Comparison of ENCODE assay signal across 9 cellular contexts in the genomic region with DNA sequence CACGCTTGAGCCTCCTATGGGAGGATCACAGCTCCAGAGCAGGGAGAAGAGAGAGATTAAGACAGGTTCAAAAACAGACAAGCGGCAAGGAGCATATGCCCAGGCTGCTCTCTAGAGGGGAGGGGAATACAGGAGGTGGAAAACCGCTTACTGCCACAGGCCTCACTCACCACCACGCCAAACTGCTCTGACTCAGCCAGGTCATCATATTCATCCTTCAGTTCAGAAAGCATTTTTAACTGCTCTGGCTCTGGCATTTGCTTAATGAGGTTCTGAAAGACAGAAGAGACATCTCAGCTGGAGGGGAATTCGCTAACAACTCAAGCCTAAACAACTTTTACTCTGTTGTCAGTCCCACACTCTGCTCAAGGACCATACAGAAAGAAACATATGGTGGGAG. TPM values are rescaled to one million over a fixed set of nuclear protein-coding genes. Genes with fewer than 3 reads are reported as not detected.
DNase-seq lines count a peak whose midpoint lies in the region; ATAC-seq and TF ChIP-seq lines count a peak whose summit lies in the region.
"Had no signal": no experiment of that assay in that cellular context is flagged by ENCODE, and none has a peak within 500 bp of the region (broad histone marks: within the 10 kb centered on the region; RNA-seq: fewer than 3 reads in every experiment).

No MANE protein-coding gene starts in this region.

- WGBS in tibial nerve, 2 donors: 55 to 59% methylated on average over 5 of the region's 5 CpGs

- peaks cover 0 to 36% (median 7%) of the 10 kb centered on the region in 4 donors for H3K4me1 ChIP-seq in tibial nerve

- intact Hi-C loops in activated CD4-positive, alpha-beta T cell treated with anti-CD3 and anti-CD28 coated beads for 36 hours (cut with DNase I, micrococcal nuclease): no loop called here
- intact Hi-C loops in left cardiac atrium (cut with DNase I): loop anchor here in 1 of 2 donors (10.0 kb wide), 1 partner anchor 104 kb away; a partner anchor contains a TSS
- intact Hi-C loops in CD14-positive monocyte (cut with micrococcal nuclease): loop anchor here in 1 of 2 donors (5.0 kb wide), 1 partner anchor 33 kb away; no protein-coding TSS in a partner anchor

- H3K27ac Mint-ChIP-seq in activated CD4-positive, alpha-beta T cell treated with anti-CD3 and anti-CD28 coated beads for 36 hours: peak overlapping the region; percentile 11
- H3K27ac Mint-ChIP-seq in CD14-positive monocyte: peak overlapping the region in 2 of 7 donors; percentile 15 to 21

- H3K27me3 ChIP-seq in tibial nerve: no peaks in the 10 kb centered on the region

- H3K36me3 Mint-ChIP-seq in activated CD4-positive, alpha-beta T cell treated with anti-CD3 and anti-CD28 coated beads for 36 hours (ENCODE audit: low read depth): peaks cover 36% of the 10 kb centered on the region
- peaks cover 7 to 8% of the 10 kb centered on the region in 2 donors for H3K36me3 Mint-ChIP-seq in CD14-positive monocyte

- no peak for DNase-seq in activated CD4-positive, alpha-beta T cell treated with anti-CD3 and anti-CD28 coated beads for 36 hours
- no peak for DNase-seq in activated CD4-positive, alpha-beta T cell treated with anti-CD3 and anti-CD28 coated beads for 1 hour
- DNase-seq in RPMI7951 (ENCODE audit: low read depth): peak; percentile 79
- DNase-seq in left cardiac atrium: peak; percentile 59
- DNase-seq in tibial nerve (ENCODE audit: low spot score in 2 of 2): peak in 1 of 2 donors; percentile 24
- no peak for DNase-seq in NCI-H1105 treated with DMSO at 0.1 percent for 48 hours (lab: John Stamatoyannopoulos, UW)
- DNase-seq in NCI-H1436 (lab: John Stamatoyannopoulos, UW): no peak
- no peak for DNase-seq in CD14-positive monocyte (ENCODE audit: low spot score)

- H3K9me3 Mint-ChIP-seq in activated CD4-positive, alpha-beta T cell treated with anti-CD3 and anti-CD28 coated beads for 36 hours (ENCODE audit: low read depth): no peaks in the 10 kb centered on the region
- H3K9me3 Mint-ChIP-seq in CD14-positive monocyte: no peaks in the 10 kb centered on the region

- no peaks in the 10 kb centered on the region for H3K9me3 ChIP-seq in tibial nerve
- H3K9me3 ChIP-seq: A549 had no signal

- H3K27ac ChIP-seq in tibial nerve: peak overlapping the region; percentile 52 to 83 (median 67)
- H3K27ac ChIP-seq: A549 had no signal

- no peak overlapping the region for H3K4me3 ChIP-seq in tibial nerve
- H3K4me3 ChIP-seq: A549 had no signal

- no peak for ATAC-seq in activated CD4-positive, alpha-beta T cell treated with anti-CD3 and anti-CD28 coated beads for 36 hours
- ATAC-seq in left cardiac atrium: peak; percentile 25 to 84
- ATAC-seq: A549 had no signal

- no peak for TF ChIP-seq CTCF in tibial nerve (IDR thresholded peaks at IDR 0.05)
- TF ChIP-seq CTCF in CD14-positive monocyte (IDR thresholded peaks at IDR 0.05): no peak

- no peak overlapping the region for H3K4me3 Mint-ChIP-seq in activated CD4-positive, alpha-beta T cell treated with anti-CD3 and anti-CD28 coated beads for 36 hours
- no peak overlapping the region for H3K4me3 Mint-ChIP-seq in CD14-positive monocyte

- TF ChIP-seq POLR2A in tibial nerve (IDR thresholded peaks at IDR 0.05): no peak

- H3K4me1 Mint-ChIP-seq in activated CD4-positive, alpha-beta T cell treated with anti-CD3 and anti-CD28 coated beads for 36 hours: no peaks in the 10 kb centered on the region
- peaks cover 7% of the 10 kb centered on the region for H3K4me1 Mint-ChIP-seq in CD14-positive monocyte

- POLR2A ChIA-PET in activated CD4-positive, alpha-beta T cell treated with anti-CD3 and anti-CD28 coated beads for 36 hours (lab: Charles Lee): no interaction called here

- peaks cover 0 to 52% (median 8%) of the 10 kb centered on the region in 3 donors for H3K36me3 ChIP-seq in tibial nerve

- CTCF ChIA-PET in activated CD4-positive, alpha-beta T cell treated with anti-CD3 and anti-CD28 coated beads for 36 hours (lab: Charles Lee): interaction anchor here (1.0 to 10.2 kb wide), 5 partner anchors 16 to 116 kb away, joined by 3 to 101 read pairs (median 8); a partner anchor contains a TSS

- no peak for TF ChIP-seq EP300 in tibial nerve (IDR thresholded peaks at IDR 0.05)

- no peaks in the 10 kb centered on the region for H3K27me3 Mint-ChIP-seq in activated CD4-positive, alpha-beta T cell treated with anti-CD3 and anti-CD28 coated beads for 36 hours
- H3K27me3 Mint-ChIP-seq in CD14-positive monocyte (ENCODE audit: low read depth in 3 of 3): no peaks in the 10 kb centered on the region

RNA-seq across cellular contexts. Expression of a gene that starts 40.1 kb away (rescaled TPM):
- not detected for total RNA-seq in activated CD4-positive, alpha-beta T cell treated with anti-CD3 and anti-CD28 coated beads for 36 hours
- total RNA-seq in RPMI7951 (2014; rRNA removed; shearing (Covaris generic)): 1.1 and 1.2 TPM in 2 replicates
- total RNA-seq in left cardiac atrium (1 to 10 TPM in 1 of 2 donors, under 1 TPM in 1; 0.97 to 1.7 TPM), tibial nerve (1 to 10 TPM; 3.1 to 5.9 (median 3.8) TPM)
- not detected for polyA plus RNA-seq in CD14-positive monocyte
- polyA plus RNA-seq: A549 had no signal

RNA-seq across cellular contexts. Expression of a gene that starts 44.2 kb away (rescaled TPM):
- not detected for total RNA-seq in activated CD4-positive, alpha-beta T cell treated with anti-CD3 and anti-CD28 coated beads for 36 hours
- total RNA-seq in RPMI7951 (2014; rRNA removed; shearing (Covaris generic)): 0.78 and 1.1 TPM in 2 replicates
- total RNA-seq in left cardiac atrium: 1 to 10 TPM; 1.4 to 1.7 TPM
- 10 to 100 TPM in 1 of 4 donors, 1 to 10 TPM in 3; 3.3 to 11.7 (median 5.1) TPM for total RNA-seq in tibial nerve
- not detected for polyA plus RNA-seq in CD14-positive monocyte

RNA-seq across cellular contexts. Expression of a gene that starts 53.2 kb away (rescaled TPM):
- total RNA-seq in activated CD4-positive, alpha-beta T cell treated with anti-CD3 and anti-CD28 coated beads for 36 hours: under 1 TPM; 0.16 to 0.34 TPM
- total RNA-seq in RPMI7951 (2014; rRNA removed; shearing (Covaris generic)): 75.6 and 81.8 TPM in 2 replicates
- total RNA-seq in left cardiac atrium (10 to 100 TPM; 33.7 to 39.1 TPM), tibial nerve (10 to 100 TPM; 40.4 to 77.7 (median 56.3) TPM)
- polyA plus RNA-seq in CD14-positive monocyte: under 1 TPM in 1 of 2 donors, not detected in 1; 0.33 TPM

Comparison
In these comparisons a context has a peak if more than half of its experiments do, and no peak if none do; other contexts are left out.
1. DNase-seq: peak in RPMI7951 (single experiment) and left cardiac atrium (single experiment); none in activated CD4-positive, alpha-beta T cell treated with anti-CD3 and anti-CD28 coated beads for 36 hours (single experiment), activated CD4-positive, alpha-beta T cell treated with anti-CD3 and anti-CD28 coated beads for 1 hour (single experiment), NCI-H1105 treated with DMSO at 0.1 percent for 48 hours (single experiment), NCI-H1436 (single experiment) and CD14-positive monocyte (single experiment).
2. RNA of a gene that starts 53.2 kb away (total RNA-seq): 75.6 to 81.8 TPM in RPMI7951, 40.4 to 77.7 TPM in tibial nerve and 33.7 to 39.1 TPM in left cardiac atrium; 0.16 to 0.34 TPM in activated CD4-positive, alpha-beta T cell treated with anti-CD3 and anti-CD28 coated beads for 36 hours; every median in the first group is over 10 times any median in the second.